8 cellular contexts compared by ENCODE assay signal in genomic region chr19:17680235-17680722, GRCh38. TPM values are rescaled to one million over a fixed set of nuclear protein-coding genes. Genes with fewer than 3 reads are reported as not detected.
DNase-seq lines count a peak whose midpoint lies in the region; ATAC-seq and TF ChIP-seq lines count a peak whose summit lies in the region.

No MANE protein-coding gene starts in this region.

- H3K4me1 ChIP-seq in HUES64 (ENCODE audit: insufficient read depth, low read length), result peaks cover 4% of the 10 kb centered on the region; the same call in 1 of the 2 replicates
- peaks cover 5% of the 10 kb centered on the region for H3K4me1 ChIP-seq in fibroblast of lung (ENCODE audit: control insufficient read depth, extremely low read depth, insufficient read depth, low read length)
- H3K4me1 ChIP-seq in thyroid gland, result peaks cover 0 to 9% of the 10 kb centered on the region in 2 donors

- intact Hi-C loops in thyroid gland (cut with DNase I), result no loop called here

- H3K9me3 ChIP-seq in HUES64 (ENCODE audit: insufficient read depth, low read depth, low read length) (no peaks in the 10 kb centered on the region), fibroblast of lung (ENCODE audit: control insufficient read depth, insufficient read depth, low read depth, low read length) (no peaks in the 10 kb centered on the region), thyroid gland (no peaks in the 10 kb centered on the region)

- H3K9me3 Mint-ChIP-seq in activated CD8-positive, alpha-beta memory T cell treated with anti-CD3 and anti-CD28 coated beads, Interleukin-2, amount 10 ng/mL, durations not matched to agents 7 days and 5 days (ENCODE audit: low read depth), result no peaks in the 10 kb centered on the region
- H3K9me3 Mint-ChIP-seq in nephron progenitor cell, result no peaks in the 10 kb centered on the region

- no peak for TF ChIP-seq POLR2A in thyroid gland (IDR thresholded peaks at IDR 0.05)

- no peak for TF ChIP-seq CTCF in fibroblast of lung (conservative IDR thresholded peaks at IDR 0.05 in 1 of 2, IDR thresholded peaks at IDR 0.05 in 1 of 2; ENCODE audit: low read depth in 1 of 2, low read length in 2 of 2)
- no peak for TF ChIP-seq CTCF in nephron progenitor cell (IDR thresholded peaks at IDR 0.05)
- TF ChIP-seq CTCF in thyroid gland (IDR thresholded peaks at IDR 0.05), result no peak

- H3K27me3 ChIP-seq in HUES64 (ENCODE audit: insufficient read depth, low read length), result no peaks in the 10 kb centered on the region
- peaks cover 8% of the 10 kb centered on the region for H3K27me3 ChIP-seq in fibroblast of lung (ENCODE audit: control insufficient read depth, insufficient read depth, low read length)
- no peaks in the 10 kb centered on the region for H3K27me3 ChIP-seq in thyroid gland

- H2AFZ ChIP-seq in fibroblast of lung (ENCODE audit: low read length), result no peak overlapping the region

- H3K27me3 Mint-ChIP-seq in activated CD8-positive, alpha-beta memory T cell treated with anti-CD3 and anti-CD28 coated beads, Interleukin-2, amount 10 ng/mL, durations not matched to agents 7 days and 5 days, result peaks cover 53% of the 10 kb centered on the region
- H3K27me3 Mint-ChIP-seq in nephron progenitor cell (ENCODE audit: low read depth, poor library complexity), result peaks cover 87% of the 10 kb centered on the region

- ATAC-seq in activated CD8-positive, alpha-beta memory T cell treated with anti-CD3 and anti-CD28 coated beads, Interleukin-2, amount 10 ng/mL, durations not matched to agents 7 days and 5 days, result peak; percentile 90
- no peak for ATAC-seq in GM19467 (IDR thresholded peaks at IDR 0.05; ENCODE audit: unreplicated experiment)

- H3K4me3 ChIP-seq in HUES64 (ENCODE audit: low read length), result peak overlapping the region; percentile 46
- H3K4me3 ChIP-seq in fibroblast of lung (replicated peaks in 1 of 4; ENCODE audit: control extremely low read depth in 1 of 4, insufficient read depth in 1 of 4, low read depth in 3 of 4, low read length in 4 of 4), result peak overlapping the region in 1 of 4 experiments; percentile 14
- no peak overlapping the region for H3K4me3 ChIP-seq in thyroid gland (replicated peaks in 1 of 3)

- DNase-seq in GDM1 (lab: John Stamatoyannopoulos, UW) (peak; percentile 18), fibroblast of lung (ENCODE audit: low read depth in 2 of 2) (peak; percentile 36 to 42), nephron progenitor cell (peak; percentile 64), thyroid gland (peak; percentile 35 to 41), NCI-H1694 (lab: John Stamatoyannopoulos, UW) (no peak)
- DNase-seq in activated CD8-positive, alpha-beta memory T cell treated with anti-CD3 and anti-CD28 coated beads, Interleukin-2, amount 10 ng/mL, durations not matched to agents 7 days and 5 days, result peak; percentile 82

- H3K36me3 ChIP-seq in HUES64 (ENCODE audit: insufficient read depth, low read length) (no peaks in the 10 kb centered on the region), fibroblast of lung (ENCODE audit: control insufficient read depth, insufficient read depth, low read length) (no peaks in the 10 kb centered on the region), thyroid gland (no peaks in the 10 kb centered on the region)

- WGBS in HUES64, result 7% methylated on average over 36 of the region's 37 CpGs
- WGBS in thyroid gland, 2 donors, result 3 to 19% methylated on average over 9 to 36 of the region's 37 CpGs

- H3K4me2 ChIP-seq in fibroblast of lung (ENCODE audit: extremely low read depth, insufficient read depth, low read length), result peak overlapping the region; percentile 32

- H4K20me1 ChIP-seq in fibroblast of lung (ENCODE audit: control insufficient read depth, extremely low read depth, insufficient read depth, low read length), result no peaks in the 10 kb centered on the region

- H3K36me3 Mint-ChIP-seq in activated CD8-positive, alpha-beta memory T cell treated with anti-CD3 and anti-CD28 coated beads, Interleukin-2, amount 10 ng/mL, durations not matched to agents 7 days and 5 days, result no peaks in the 10 kb centered on the region
- H3K36me3 Mint-ChIP-seq in nephron progenitor cell (ENCODE audit: low read depth), result no peaks in the 10 kb centered on the region

- no peak overlapping the region for H3K27ac Mint-ChIP-seq in activated CD8-positive, alpha-beta memory T cell treated with anti-CD3 and anti-CD28 coated beads, Interleukin-2, amount 10 ng/mL, durations not matched to agents 7 days and 5 days
- H3K27ac Mint-ChIP-seq in nephron progenitor cell, result no peak overlapping the region

- peaks cover 8% of the 10 kb centered on the region for H3K4me1 Mint-ChIP-seq in activated CD8-positive, alpha-beta memory T cell treated with anti-CD3 and anti-CD28 coated beads, Interleukin-2, amount 10 ng/mL, durations not matched to agents 7 days and 5 days
- no peaks in the 10 kb centered on the region for H3K4me1 Mint-ChIP-seq in nephron progenitor cell

- peak overlapping the region; percentile 30; the same call in 1 of the 2 replicates for H3K27ac ChIP-seq in HUES64 (ENCODE audit: low read depth, low read length)
- H3K27ac ChIP-seq in fibroblast of lung (ENCODE audit: insufficient read depth, low read length), result no peak overlapping the region
- H3K27ac ChIP-seq in thyroid gland, result no peak overlapping the region

- CTCF ChIA-PET in activated CD8-positive, alpha-beta memory T cell treated with anti-CD3 and anti-CD28 coated beads, Interleukin-2, amount 10 ng/mL, durations not matched to agents 7 days and 5 days (lab: Charles Lee), result no interaction called here

- H3K9ac ChIP-seq in HUES64 (ENCODE audit: low read depth, low read length) (no peak overlapping the region), fibroblast of lung (ENCODE audit: insufficient read depth, low read length) (no peak overlapping the region)

- H3K4me3 Mint-ChIP-seq in activated CD8-positive, alpha-beta memory T cell treated with anti-CD3 and anti-CD28 coated beads, Interleukin-2, amount 10 ng/mL, durations not matched to agents 7 days and 5 days, result peak overlapping the region; percentile 11
- peak overlapping the region; percentile 30 for H3K4me3 Mint-ChIP-seq in nephron progenitor cell

- no peaks in the 10 kb centered on the region for H3K79me2 ChIP-seq in fibroblast of lung (ENCODE audit: control insufficient read depth, insufficient read depth, low read length)

RNA-seq across cellular contexts. Expression of gene UNC13A, which starts 7.9 kb away (rescaled TPM):
- 14.9 TPM for polyA plus RNA-seq in HUES64 (2013, experiment 1 of 2)
- polyA plus RNA-seq in HUES64 (2013, experiment 2 of 2), result 14.0 TPM
- under 1 TPM; 0.02 to 0.18 TPM for total RNA-seq in activated CD8-positive, alpha-beta memory T cell treated with anti-CD3 and anti-CD28 coated beads, Interleukin-2, amount 10 ng/mL, durations not matched to agents 7 days and 5 days
- under 0.01 TPM in 2 replicates for total RNA-seq in fibroblast of lung
- 0.27 and 0.28 TPM in 2 replicates for polyA plus RNA-seq in fibroblast of lung
- 0.37 TPM in 2 replicates for polyA plus RNA-seq in fibroblast of lung (2012)
- polyA minus RNA-seq in fibroblast of lung (ENCODE audit: low replicate concordance), result 0.86 and 1.8 TPM in 2 replicates
- total RNA-seq in thyroid gland, result 1 to 10 TPM in 1 of 4 donors, under 1 TPM in 3; under 0.01 to 2.7 (median 0.21) TPM

RNA-seq across cellular contexts. Expression of gene MAP1S, which starts 39.0 kb away (rescaled TPM):
- 35.1 TPM for polyA plus RNA-seq in HUES64 (2013, experiment 1 of 2)
- 38.5 TPM for polyA plus RNA-seq in HUES64 (2013, experiment 2 of 2)
- total RNA-seq in activated CD8-positive, alpha-beta memory T cell treated with anti-CD3 and anti-CD28 coated beads, Interleukin-2, amount 10 ng/mL, durations not matched to agents 7 days and 5 days, result 10 to 100 TPM; 67.3 to 69.1 TPM
- total RNA-seq in fibroblast of lung, result 15.9 and 18.3 TPM in 2 replicates
- 10.5 and 13.1 TPM in 2 replicates for polyA plus RNA-seq in fibroblast of lung
- polyA plus RNA-seq in fibroblast of lung (2012), result 43.8 and 63.9 TPM in 2 replicates
- polyA minus RNA-seq in fibroblast of lung (ENCODE audit: low replicate concordance), result 141 and 172 TPM in 2 replicates
- 10 to 100 TPM; 17.9 to 35.5 (median 27.9) TPM for total RNA-seq in thyroid gland
